Comparison of ENCODE assay signal across 12 cellular contexts in the genomic region with DNA sequence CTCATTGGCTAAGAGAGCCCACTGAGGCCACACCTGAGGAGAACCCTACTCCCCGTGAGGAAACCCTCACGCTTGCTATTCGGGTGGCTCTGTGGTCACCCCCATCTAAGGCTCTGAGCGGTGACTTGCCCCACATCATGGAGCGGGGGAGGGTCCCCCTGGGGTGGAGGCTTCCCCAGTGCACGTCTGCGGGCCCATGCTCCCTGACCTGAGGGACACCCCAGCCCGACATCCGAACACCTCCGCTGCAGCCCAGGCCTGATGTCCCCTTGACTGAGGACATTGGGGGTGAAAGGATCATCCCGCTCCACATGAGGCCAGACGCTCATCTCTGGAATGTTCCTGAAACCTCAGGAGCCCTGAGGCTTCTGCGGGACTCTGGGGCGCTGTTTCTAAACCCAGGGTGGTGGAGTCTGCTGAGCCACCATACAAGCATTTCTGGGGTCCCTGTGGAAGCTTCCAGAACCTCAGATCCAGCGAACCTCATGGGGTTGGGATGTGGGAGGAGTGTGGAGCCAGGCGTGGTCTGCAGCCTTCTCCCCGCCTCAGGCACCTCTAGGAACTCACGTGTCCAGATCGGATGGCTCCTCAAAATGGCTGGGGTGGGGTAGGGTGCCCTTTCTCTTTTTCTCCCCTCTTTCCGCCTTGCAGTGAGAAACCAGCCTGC. TPM values are rescaled to one million over a fixed set of nuclear protein-coding genes. Genes with fewer than 3 reads are reported as not detected.
A peak's percentile ranks its signal among the peaks of the same experiment; 100 is the strongest.
DNase-seq lines count a peak whose midpoint lies in the region; ATAC-seq and TF ChIP-seq lines count a peak whose summit lies in the region.
"Had no signal": no experiment of that assay in that cellular context is flagged by ENCODE, and none has a peak within 500 bp of the region (broad histone marks: within the 10 kb centered on the region; RNA-seq: fewer than 3 reads in every experiment).

No MANE protein-coding gene starts in this region.

- no peaks in the 10 kb centered on the region for H3K27me3 Mint-ChIP-seq in dendritic cell treated with granulocyte-macrophage colony-stimulating factor and Interleukin-4, amounts not matched to agents 40 ng/mL and 50 ng/mL, for 4 days
- no peaks in the 10 kb centered on the region for H3K27me3 Mint-ChIP-seq in osteocyte (ENCODE audit: unreplicated experiment)
- H3K27me3 Mint-ChIP-seq: naive thymus-derived CD8-positive, alpha-beta T cell had no signal

- H3K36me3 ChIP-seq in ACC112 (ENCODE audit: insufficient read depth, low read length): peaks cover 11% of the 10 kb centered on the region; the same call in 1 of the 2 replicates

- TF ChIP-seq CTCF in osteocyte (IDR thresholded peaks at IDR 0.05) (no peak), lower leg skin (IDR thresholded peaks at IDR 0.05) (no peak)

- peaks cover 45% of the 10 kb centered on the region for H3K4me1 Mint-ChIP-seq in dendritic cell treated with granulocyte-macrophage colony-stimulating factor and Interleukin-4, amounts not matched to agents 40 ng/mL and 50 ng/mL, for 4 days (ENCODE audit: low read depth)
- peaks cover 47% of the 10 kb centered on the region for H3K4me1 Mint-ChIP-seq in osteocyte (ENCODE audit: unreplicated experiment)

- H3K4me3 Mint-ChIP-seq in dendritic cell treated with granulocyte-macrophage colony-stimulating factor and Interleukin-4, amounts not matched to agents 40 ng/mL and 50 ng/mL, for 4 days: no peak overlapping the region
- peak overlapping the region; percentile 83 for H3K4me3 Mint-ChIP-seq in osteocyte (ENCODE audit: unreplicated experiment)
- H3K4me3 Mint-ChIP-seq: naive thymus-derived CD8-positive, alpha-beta T cell had no signal

- peaks cover 45% of the 10 kb centered on the region for H3K4me1 ChIP-seq in ACC112 (ENCODE audit: control insufficient read depth, insufficient read depth, low read length, unreplicated experiment)

- H3K27ac ChIP-seq in ACC112 (ENCODE audit: low read depth, low read length): peak overlapping the region; percentile 98

- ATAC-seq in HG03571 (IDR thresholded peaks at IDR 0.05; ENCODE audit: unreplicated experiment) (no peak), HG02973 (IDR thresholded peaks at IDR 0.05; ENCODE audit: unreplicated experiment) (no peak)
- ATAC-seq: naive thymus-derived CD8-positive, alpha-beta T cell had no signal

- peak; percentile 59 for DNase-seq in HCEC 1CT
- DNase-seq in osteocyte (ENCODE audit: extremely low spot score, unreplicated experiment): no peak
- no peak for DNase-seq in lower leg skin (ENCODE audit: low spot score in 2 of 2)
- no peak for DNase-seq in stimulated activated CD8-positive, alpha-beta memory T cell treated with anti-CD3 and anti-CD28 coated beads, Interleukin-4, amount 100 ng/mL, for 48 hours
- DNase-seq: activated CD4-positive, CD25-positive, alpha-beta regulatory T cell; glutamatergic neuron; naive thymus-derived CD8-positive, alpha-beta T cell; NCI-H1694 treated with DMSO at 0.1 percent for 48 hours had no signal

- H2AFZ ChIP-seq in ACC112 (ENCODE audit: low read length, unreplicated experiment): no peak overlapping the region

- TF ChIP-seq POLR2A in lower leg skin (IDR thresholded peaks at IDR 0.05): no peak

- no peaks in the 10 kb centered on the region for H3K9me3 Mint-ChIP-seq in dendritic cell treated with granulocyte-macrophage colony-stimulating factor and Interleukin-4, amounts not matched to agents 40 ng/mL and 50 ng/mL, for 4 days
- no peaks in the 10 kb centered on the region for H3K9me3 Mint-ChIP-seq in osteocyte (ENCODE audit: unreplicated experiment)
- H3K9me3 Mint-ChIP-seq: naive thymus-derived CD8-positive, alpha-beta T cell had no signal

- intact Hi-C loops in dendritic cell treated with granulocyte-macrophage colony-stimulating factor and Interleukin-4, amounts not matched to agents 40 ng/mL and 50 ng/mL, for 4 days (cut with micrococcal nuclease): no loop called here
- intact Hi-C loops in lower leg skin (cut with DNase I; ENCODE audit: low total_unique reads): no loop called here

- peak overlapping the region; percentile 93 for H3K27ac Mint-ChIP-seq in dendritic cell treated with granulocyte-macrophage colony-stimulating factor and Interleukin-4, amounts not matched to agents 40 ng/mL and 50 ng/mL, for 4 days
- H3K27ac Mint-ChIP-seq in osteocyte (ENCODE audit: unreplicated experiment): peak overlapping the region; percentile 98

- H3K36me3 Mint-ChIP-seq in dendritic cell treated with granulocyte-macrophage colony-stimulating factor and Interleukin-4, amounts not matched to agents 40 ng/mL and 50 ng/mL, for 4 days (ENCODE audit: low read depth): peaks cover 99% of the 10 kb centered on the region
- peaks cover 31% of the 10 kb centered on the region for H3K36me3 Mint-ChIP-seq in osteocyte (ENCODE audit: unreplicated experiment)

- WGBS in lower leg skin, 2 donors: 59 to 77% methylated on average over 11 to 19 of the region's 20 CpGs

- H3K27me3 ChIP-seq in ACC112 (ENCODE audit: insufficient read depth, low read length): no peaks in the 10 kb centered on the region

- H3K4me3 ChIP-seq in ACC112 (ENCODE audit: low read depth, low read length) (peak overlapping the region; percentile 99), lower leg skin (ENCODE audit: low read depth, poor library complexity, severe bottlenecking) (no peak overlapping the region)

- peaks cover 30% of the 10 kb centered on the region for H3K79me2 ChIP-seq in ACC112 (ENCODE audit: control insufficient read depth, insufficient read depth, low read length, unreplicated experiment)

RNA-seq across cellular contexts. Expression of a gene that starts 19.9 kb away (rescaled TPM):
- total RNA-seq in osteocyte: 33.6 and 35.5 TPM in 2 replicates
- total RNA-seq in lower leg skin: 10 to 100 TPM; 14.4 to 34.9 (median 26.5) TPM

RNA-seq across cellular contexts. Expression of a gene that starts 32.1 kb away (rescaled TPM):
- total RNA-seq in osteocyte (0.27 TPM in 1 of 2 replicates, not detected in the other), lower leg skin (under 1 TPM in 2 of 4 donors, not detected in 2; 0.42 to 0.91 TPM)

RNA-seq across cellular contexts. Expression of a gene that starts 55.3 kb away (rescaled TPM):
- 66.7 and 70.8 TPM in 2 replicates for total RNA-seq in osteocyte
- 10 to 100 TPM; 19.8 to 24.9 (median 21.2) TPM for total RNA-seq in lower leg skin
